1 cellular context compared by ENCODE assay signal in genomic region chr7:1516586-1517251, GRCh38.
TF ChIP-seq lines count a peak whose summit lies in the region.

No MANE protein-coding gene starts in this region.

TF ChIP-seq in HepG2, 621 proteins besides CTCF, POLR2A, EP300 and RAD21 (continued from another document and continues in another):
- no peak for TF ChIP-seq ZNF609 (CRISPR knock-in tag; IDR thresholded peaks at IDR 0.05; ENCODE audit: borderline replicate concordance)
- no peak for TF ChIP-seq XRCC5 (optimal IDR thresholded peaks at IDR 0.05; ENCODE audit: low read length)
- 0 out of 2 replicates have a peak, but pooled peaks have one; percentile 19 for TF ChIP-seq GABPB1 (CRISPR knock-in tag; IDR thresholded peaks at IDR 0.05)
- no peak for TF ChIP-seq AKAP8 (CRISPR knock-in tag; IDR thresholded peaks at IDR 0.05)
- no peak for TF ChIP-seq DBP (CRISPR knock-in tag; IDR thresholded peaks at IDR 0.05; ENCODE audit: not compliant biosample characterization)
- no peak for TF ChIP-seq HNF4A (CRISPR knock-in tag; IDR thresholded peaks at IDR 0.05)
- TF ChIP-seq SOX13 (IDR thresholded peaks at IDR 0.05): no peak
- peak in 1 of 2 experiments; percentile 21; a peak in 1 of 4 replicates for TF ChIP-seq SOX13 (CRISPR knock-in tag; conservative IDR thresholded peaks at IDR 0.05 in 1 of 2, IDR thresholded peaks at IDR 0.05 in 1 of 2)
- no peak for TF ChIP-seq HOXA7 (CRISPR knock-in tag; IDR thresholded peaks at IDR 0.05)
- TF ChIP-seq SIN3B (IDR thresholded peaks at IDR 0.05; ENCODE audit: low read length): no peak
- TF ChIP-seq CSRNP2 (CRISPR knock-in tag; conservative IDR thresholded peaks at IDR 0.05; ENCODE audit: low read depth): no peak
- no peak for TF ChIP-seq ZBED4 (CRISPR knock-in tag; IDR thresholded peaks at IDR 0.05; ENCODE audit: borderline replicate concordance)
- TF ChIP-seq ZBTB1 (CRISPR knock-in tag; IDR thresholded peaks at IDR 0.05; ENCODE audit: borderline replicate concordance): no peak
- TF ChIP-seq EEA1 (CRISPR knock-in tag; IDR thresholded peaks at IDR 0.05; ENCODE audit: borderline replicate concordance): no peak
- no peak for TF ChIP-seq CENPX (CRISPR knock-in tag; IDR thresholded peaks at IDR 0.05)
- no peak for TF ChIP-seq ZNF549 (CRISPR knock-in tag; IDR thresholded peaks at IDR 0.05)
- TF ChIP-seq FOSL2 (CRISPR knock-in tag; IDR thresholded peaks at IDR 0.05): 0 out of 2 replicates have a peak, but pooled peaks have one; percentile 39
- TF ChIP-seq CHCHD3 (CRISPR knock-in tag; IDR thresholded peaks at IDR 0.05): no peak
- no peak for TF ChIP-seq ZBTB44 (CRISPR knock-in tag; IDR thresholded peaks at IDR 0.05)
- TF ChIP-seq KDM2A (CRISPR knock-in tag; IDR thresholded peaks at IDR 0.05; ENCODE audit: borderline replicate concordance, low read depth): peak; percentile 53; the same call in 1 of the 2 replicates
- no peak for TF ChIP-seq STAT6 (CRISPR knock-in tag; IDR thresholded peaks at IDR 0.05; ENCODE audit: borderline replicate concordance)
- no peak for TF ChIP-seq MED8 (CRISPR knock-in tag; IDR thresholded peaks at IDR 0.05; ENCODE audit: insufficient replicate concordance)
- peak; percentile 49; the same call in 1 of the 2 replicates for TF ChIP-seq CSRNP1 (CRISPR knock-in tag; IDR thresholded peaks at IDR 0.05)
- no peak for TF ChIP-seq SNAPC2 (CRISPR knock-in tag; IDR thresholded peaks at IDR 0.05)
- no peak for TF ChIP-seq ZNF781 (CRISPR knock-in tag; IDR thresholded peaks at IDR 0.05; ENCODE audit: borderline replicate concordance, not compliant biosample characterization)
- TF ChIP-seq MED13 (CRISPR knock-in tag; IDR thresholded peaks at IDR 0.05): no peak
- no peak for TF ChIP-seq NR2C2 (CRISPR knock-in tag; IDR thresholded peaks at IDR 0.05; ENCODE audit: borderline replicate concordance)
- peak in 1 of 2 experiments; percentile 24; a peak in 2 of 4 replicates for TF ChIP-seq MAFK (conservative IDR thresholded peaks at IDR 0.05 in 1 of 2, IDR thresholded peaks at IDR 0.05 in 1 of 2; ENCODE audit: low read length in 2 of 2)
- no peak for TF ChIP-seq HDAC6 (IDR thresholded peaks at IDR 0.05; ENCODE audit: low read depth, low read length)
- no peak for TF ChIP-seq MEIS1 (CRISPR knock-in tag; IDR thresholded peaks at IDR 0.05; ENCODE audit: borderline replicate concordance)
- no peak for TF ChIP-seq ZNF10 (CRISPR knock-in tag; IDR thresholded peaks at IDR 0.05; ENCODE audit: borderline replicate concordance, low read depth)
- TF ChIP-seq ZNF724P (CRISPR knock-in tag; IDR thresholded peaks at IDR 0.05; ENCODE audit: borderline replicate concordance): no peak
- TF ChIP-seq ISL2 (CRISPR knock-in tag; IDR thresholded peaks at IDR 0.05): no peak
- TF ChIP-seq CEBPZ (IDR thresholded peaks at IDR 0.05; ENCODE audit: low read length): no peak
- TF ChIP-seq IRX3 (CRISPR knock-in tag; IDR thresholded peaks at IDR 0.05; ENCODE audit: borderline replicate concordance, low read depth): no peak
- no peak for TF ChIP-seq ZNF263 (CRISPR knock-in tag; IDR thresholded peaks at IDR 0.05)
- no peak for TF ChIP-seq NRL (CRISPR knock-in tag; IDR thresholded peaks at IDR 0.05; ENCODE audit: borderline replicate concordance)
- no peak for TF ChIP-seq PAX8 (CRISPR knock-in tag; IDR thresholded peaks at IDR 0.05; ENCODE audit: borderline replicate concordance)
- TF ChIP-seq DPF2 (CRISPR knock-in tag; IDR thresholded peaks at IDR 0.05; ENCODE audit: borderline replicate concordance, low read depth): no peak
